In genomic region chr14:38212996-38213395, GRCh38 we compare ENCODE assay signal across 26 cellular contexts. TPM values are rescaled to one million over a fixed set of nuclear protein-coding genes. Genes with fewer than 3 reads are reported as not detected.
"Had no signal": no experiment of that assay in that cellular context is flagged by ENCODE, and none has a peak within 500 bp of the region (broad histone marks: within the 10 kb centered on the region; RNA-seq: fewer than 3 reads in every experiment).

No MANE protein-coding gene starts in this region.

- H3K9ac ChIP-seq: neural progenitor cell had no signal

- H3K9me3 ChIP-seq: lower lobe of right lung, spleen, tibial artery had no signal

- H3K4me2 ChIP-seq: neural progenitor cell had no signal

- H3K4me3 ChIP-seq: hepatocyte, neural progenitor cell, spleen, tibial artery had no signal

- DNase-seq: activated CD4-positive, alpha-beta T cell treated with anti-CD3 and anti-CD28 coated beads, Interleukin-2, amount 10 ng/mL, durations not matched to agents 7 days and 5 days; activated CD4-positive, CD25-positive, alpha-beta regulatory T cell treated with anti-CD3 and anti-CD28 coated beads, Interleukin-2, amount 50 U/mL, for 72 hours; activated CD8-positive, alpha-beta memory T cell treated with anti-CD3 and anti-CD28 coated beads, Interleukin-2, amount 10 ng/mL, durations not matched to agents 7 days and 5 days; activated CD8-positive, alpha-beta T cell treated with anti-CD3 and anti-CD28 coated beads for 36 hours; activated effector memory CD4-positive, alpha-beta T cell treated with anti-CD3 and anti-CD28 coated beads, Interleukin-2, amount 50 U/mL, for 16 hours; activated naive CD4-positive, alpha-beta T cell treated with anti-CD3 and anti-CD28 coated beads, Interleukin-2, amount 10 ng/mL, durations not matched to agents 7 days and 5 days; activated T-cell treated with anti-CD3 and anti-CD28 coated beads for 4 hours; amygdala; brain microvascular endothelial cell; central memory CD4-positive, alpha-beta T cell; effector memory CD4-positive, alpha-beta T cell; foreskin fibroblast; immature natural killer cell; lower lobe of right lung; naive thymus-derived CD8-positive, alpha-beta T cell; posterior cingulate gyrus; spleen; substantia nigra; T-helper 1 cell; tibial artery; WERI-Rb-1 had no signal

- H2AFZ ChIP-seq: hepatocyte, neural progenitor cell had no signal

- ATAC-seq: activated CD8-positive, alpha-beta memory T cell treated with anti-CD3 and anti-CD28 coated beads, Interleukin-2, amount 10 ng/mL, durations not matched to agents 7 days and 5 days; activated CD8-positive, alpha-beta T cell treated with anti-CD3 and anti-CD28 coated beads for 36 hours; left lobe of liver; lower lobe of right lung; naive thymus-derived CD8-positive, alpha-beta T cell; sciatic nerve had no signal

- H3K36me3 ChIP-seq: brain microvascular endothelial cell, lower lobe of right lung, neural progenitor cell, spleen, tibial artery, WERI-Rb-1 had no signal

- H3K27ac ChIP-seq: brain microvascular endothelial cell, hepatocyte, lower lobe of right lung, neural progenitor cell, spleen, tibial artery, WERI-Rb-1 had no signal

- H3K79me2 ChIP-seq: hepatocyte had no signal

RNA-seq across cellular contexts. Expression of gene SSTR1, which starts 5.3 kb away (rescaled TPM):
- total RNA-seq: activated CD4-positive, alpha-beta T cell treated with anti-CD3 and anti-CD28 coated beads, Interleukin-2, amount 10 ng/mL, durations not matched to agents 7 days and 5 days; activated CD8-positive, alpha-beta memory T cell treated with anti-CD3 and anti-CD28 coated beads, Interleukin-2, amount 10 ng/mL, durations not matched to agents 7 days and 5 days; activated CD8-positive, alpha-beta T cell treated with anti-CD3 and anti-CD28 coated beads for 36 hours; dermis microvascular lymphatic vessel endothelial cell; naive thymus-derived CD8-positive, alpha-beta T cell had no signal
- polyA plus RNA-seq: immature natural killer cell; naive thymus-derived CD8-positive, alpha-beta T cell had no signal

RNA-seq across cellular contexts. Expression of gene CLEC14A, which starts 42.9 kb away (rescaled TPM):
- total RNA-seq: activated CD4-positive, alpha-beta T cell treated with anti-CD3 and anti-CD28 coated beads, Interleukin-2, amount 10 ng/mL, durations not matched to agents 7 days and 5 days; activated CD8-positive, alpha-beta memory T cell treated with anti-CD3 and anti-CD28 coated beads, Interleukin-2, amount 10 ng/mL, durations not matched to agents 7 days and 5 days; activated CD8-positive, alpha-beta T cell treated with anti-CD3 and anti-CD28 coated beads for 36 hours; naive thymus-derived CD8-positive, alpha-beta T cell had no signal
- polyA plus RNA-seq: immature natural killer cell had no signal
